In genomic region chr17:15232517-15232915, GRCh38 we compare ENCODE assay signal across 22 cellular contexts. TPM values are rescaled to one million over a fixed set of nuclear protein-coding genes. Genes with fewer than 3 reads are reported as not detected.
A peak's percentile ranks its signal among the peaks of the same experiment; 100 is the strongest.
DNase-seq lines count a peak whose midpoint lies in the region; ATAC-seq and TF ChIP-seq lines count a peak whose summit lies in the region.
"Had no signal": no experiment of that assay in that cellular context is flagged by ENCODE, and none has a peak within 500 bp of the region (broad histone marks: within the 10 kb centered on the region; RNA-seq: fewer than 3 reads in every experiment).

No MANE protein-coding gene starts in this region.

- H3K4me1 ChIP-seq in sigmoid colon (peaks cover 0 to 52% (median 49%) of the 10 kb centered on the region in 4 donors), upper lobe of right lung (peaks cover 47% of the 10 kb centered on the region)

- H3K27ac ChIP-seq in caudate nucleus (ENCODE audit: low read depth, low read length) (peak overlapping the region; percentile 88), sigmoid colon (peak overlapping the region in 3 of 4 donors; percentile 7 to 21 (median 18)), upper lobe of right lung (no peak overlapping the region)
- H3K27ac ChIP-seq: Peyer's patch, thoracic aorta had no signal

- no peaks in the 10 kb centered on the region for H3K9me3 Mint-ChIP-seq in activated CD4-positive, alpha-beta memory T cell treated with anti-CD3 and anti-CD28 coated beads for 36 hours
- H3K9me3 Mint-ChIP-seq: activated naive CD4-positive, alpha-beta T cell treated with anti-CD3 and anti-CD28 coated beads, Interleukin-2, amount 50 U/mL, for 24 hours; activated T-helper 17 cell treated with anti-CD3 and anti-CD28 coated beads, Interleukin-2, amount 50 U/mL, for 72 hours; immature natural killer cell; neural crest cell; stimulated activated memory B cell treated with anti-CD40 and anti-IgM and Interleukin-4, amounts not matched to agents 10 μg/mL and 1 μg/mL and 100 μg/mL, for 72 hours; T-helper 1 cell treated with Interleukin-12 subunit alpha and Interleukin-12 subunit beta and Interleukin-4 antibody, amounts not matched to agents 30 μg/mL and 1 μg/mL, for 36 hours had no signal

- H3K9me3 ChIP-seq in sigmoid colon (no peaks in the 10 kb centered on the region), upper lobe of right lung (no peaks in the 10 kb centered on the region)
- H3K9me3 ChIP-seq: Peyer's patch, thoracic aorta had no signal

- CTCF ChIA-PET in activated CD4-positive, alpha-beta memory T cell treated with anti-CD3 and anti-CD28 coated beads for 36 hours (lab: Charles Lee), result interaction anchor here (2.2 kb wide), 1 partner anchor 270 kb away, joined by 6 read pairs; no protein-coding TSS in a partner anchor

- no peak for TF ChIP-seq EP300 in sigmoid colon (IDR thresholded peaks at IDR 0.05)

- POLR2A ChIA-PET in activated CD4-positive, alpha-beta memory T cell treated with anti-CD3 and anti-CD28 coated beads for 36 hours (lab: Charles Lee), result no interaction called here

- H3K36me3 Mint-ChIP-seq in activated CD4-positive, alpha-beta memory T cell treated with anti-CD3 and anti-CD28 coated beads for 36 hours, result no peaks in the 10 kb centered on the region
- H3K36me3 Mint-ChIP-seq: activated naive CD4-positive, alpha-beta T cell treated with anti-CD3 and anti-CD28 coated beads, Interleukin-2, amount 50 U/mL, for 24 hours; immature natural killer cell; stimulated activated memory B cell treated with anti-CD40 and anti-IgM and Interleukin-4, amounts not matched to agents 10 μg/mL and 1 μg/mL and 100 μg/mL, for 72 hours had no signal

- ATAC-seq in left cardiac atrium (peak; percentile 88 to 89), upper lobe of right lung (no peak)
- ATAC-seq: stimulated activated memory B cell treated with anti-CD40 and anti-IgM and Interleukin-4, amounts not matched to agents 10 μg/mL and 1 μg/mL and 100 μg/mL, for 72 hours had no signal

- H3K27ac Mint-ChIP-seq in activated CD4-positive, alpha-beta memory T cell treated with anti-CD3 and anti-CD28 coated beads for 36 hours, result no peak overlapping the region
- H3K27ac Mint-ChIP-seq: activated naive CD4-positive, alpha-beta T cell treated with anti-CD3 and anti-CD28 coated beads, Interleukin-2, amount 50 U/mL, for 24 hours; activated T-helper 17 cell treated with anti-CD3 and anti-CD28 coated beads, Interleukin-2, amount 50 U/mL, for 72 hours; immature natural killer cell; stimulated activated memory B cell treated with anti-CD40 and anti-IgM and Interleukin-4, amounts not matched to agents 10 μg/mL and 1 μg/mL and 100 μg/mL, for 72 hours; T-helper 1 cell treated with Interleukin-12 subunit alpha and Interleukin-12 subunit beta and Interleukin-4 antibody, amounts not matched to agents 30 μg/mL and 1 μg/mL, for 36 hours had no signal

- H3K4me3 ChIP-seq in sigmoid colon, result no peak overlapping the region
- H3K4me3 ChIP-seq in upper lobe of right lung, result no peak overlapping the region
- H3K4me3 ChIP-seq: Peyer's patch, skin epidermis, thoracic aorta had no signal

- H3K27me3 ChIP-seq in sigmoid colon (no peaks in the 10 kb centered on the region), upper lobe of right lung (no peaks in the 10 kb centered on the region)
- H3K27me3 ChIP-seq: Peyer's patch had no signal

- WGBS in sigmoid colon, 2 donors, result 81 to 84% methylated on average over 3 of the region's 3 CpGs

- peaks cover 9% of the 10 kb centered on the region for H3K4me1 Mint-ChIP-seq in activated CD4-positive, alpha-beta memory T cell treated with anti-CD3 and anti-CD28 coated beads for 36 hours (ENCODE audit: low read depth)
- H3K4me1 Mint-ChIP-seq: activated naive CD4-positive, alpha-beta T cell treated with anti-CD3 and anti-CD28 coated beads, Interleukin-2, amount 50 U/mL, for 24 hours; activated T-helper 17 cell treated with anti-CD3 and anti-CD28 coated beads, Interleukin-2, amount 50 U/mL, for 72 hours; stimulated activated memory B cell treated with anti-CD40 and anti-IgM and Interleukin-4, amounts not matched to agents 10 μg/mL and 1 μg/mL and 100 μg/mL, for 72 hours had no signal

- peaks cover 49 to 91% (median 76%) of the 10 kb centered on the region in 4 donors for H3K36me3 ChIP-seq in sigmoid colon
- H3K36me3 ChIP-seq in upper lobe of right lung, result peaks cover 82% of the 10 kb centered on the region

- TF ChIP-seq CTCF in sigmoid colon (IDR thresholded peaks at IDR 0.05), result no peak
- TF ChIP-seq CTCF in upper lobe of right lung (IDR thresholded peaks at IDR 0.05), result no peak

- no peak overlapping the region for H3K4me3 Mint-ChIP-seq in activated CD4-positive, alpha-beta memory T cell treated with anti-CD3 and anti-CD28 coated beads for 36 hours
- H3K4me3 Mint-ChIP-seq: activated naive CD4-positive, alpha-beta T cell treated with anti-CD3 and anti-CD28 coated beads, Interleukin-2, amount 50 U/mL, for 24 hours; activated T-helper 17 cell treated with anti-CD3 and anti-CD28 coated beads, Interleukin-2, amount 50 U/mL, for 72 hours; immature natural killer cell; neural crest cell; stimulated activated memory B cell treated with anti-CD40 and anti-IgM and Interleukin-4, amounts not matched to agents 10 μg/mL and 1 μg/mL and 100 μg/mL, for 72 hours; T-helper 1 cell treated with Interleukin-12 subunit alpha and Interleukin-12 subunit beta and Interleukin-4 antibody, amounts not matched to agents 30 μg/mL and 1 μg/mL, for 36 hours had no signal

- peaks cover 9% of the 10 kb centered on the region for H3K27me3 Mint-ChIP-seq in activated CD4-positive, alpha-beta memory T cell treated with anti-CD3 and anti-CD28 coated beads for 36 hours

- TF ChIP-seq POLR2A in sigmoid colon (IDR thresholded peaks at IDR 0.05), result no peak

- DNase-seq in NCI-H226, result peak; percentile 49
- DNase-seq in caudate nucleus (lab: John Stamatoyannopoulos, UW), result no peak
- no peak for DNase-seq in left cardiac atrium
- no peak for DNase-seq in sigmoid colon
- no peak for DNase-seq in SW480 (ENCODE audit: low spot score)
- DNase-seq in activated CD4-positive, alpha-beta memory T cell treated with anti-CD3 and anti-CD28 coated beads for 36 hours, result no peak
- no peak for DNase-seq in NCI-H1436 (lab: John Stamatoyannopoulos, UW)
- no peak for DNase-seq in upper lobe of right lung
- DNase-seq: activated CD4-positive, alpha-beta T cell treated with anti-CD3 and anti-CD28 coated beads, Interleukin-2, amount 50 U/mL, for 1 hour; COR-L47; DMS79 treated with DMSO at 0.1 percent for 48 hours; immature natural killer cell; NCI-H2171; NCI-H526 treated with DMSO at 0.1 percent for 48 hours; Peyer's patch had no signal

- intact Hi-C loops in left cardiac atrium (cut with DNase I) (no loop called here), sigmoid colon (cut with DNase I) (no loop called here), upper lobe of right lung (cut with DNase I) (no loop called here)
- intact Hi-C loops in activated CD4-positive, alpha-beta memory T cell treated with anti-CD3 and anti-CD28 coated beads for 36 hours (cut with micrococcal nuclease), result no loop called here

RNA-seq across cellular contexts. Expression of gene PMP22, which starts 32.6 kb away (rescaled TPM):
- total RNA-seq in left cardiac atrium (100 to 1,000 TPM; 133 to 163 TPM), sigmoid colon (100 to 1,000 TPM; 125 to 350 (median 199) TPM), upper lobe of right lung (157 TPM)
- 10 to 100 TPM; 25.2 to 48.9 (median 38.4) TPM for polyA plus RNA-seq in sigmoid colon
- not detected for total RNA-seq in activated CD4-positive, alpha-beta memory T cell treated with anti-CD3 and anti-CD28 coated beads for 36 hours
- total RNA-seq: activated T-helper 17 cell treated with anti-CD3 and anti-CD28 coated beads, Interleukin-2, amount 50 U/mL, for 72 hours had no signal

Comparison
In these comparisons a context has a peak if more than half of its experiments do, and no peak if none do; other contexts are left out.
1. RNA of gene PMP22, which starts 32.6 kb away (total RNA-seq): 125 to 350 TPM in sigmoid colon, 133 to 163 TPM in left cardiac atrium and 157 TPM in upper lobe of right lung (single experiment); not detected in activated CD4-positive, alpha-beta memory T cell treated with anti-CD3 and anti-CD28 coated beads for 36 hours; every median in the first group is over 100 times any median in the second.